ENCODE assay signal across 7 cellular contexts in the genomic region with DNA sequence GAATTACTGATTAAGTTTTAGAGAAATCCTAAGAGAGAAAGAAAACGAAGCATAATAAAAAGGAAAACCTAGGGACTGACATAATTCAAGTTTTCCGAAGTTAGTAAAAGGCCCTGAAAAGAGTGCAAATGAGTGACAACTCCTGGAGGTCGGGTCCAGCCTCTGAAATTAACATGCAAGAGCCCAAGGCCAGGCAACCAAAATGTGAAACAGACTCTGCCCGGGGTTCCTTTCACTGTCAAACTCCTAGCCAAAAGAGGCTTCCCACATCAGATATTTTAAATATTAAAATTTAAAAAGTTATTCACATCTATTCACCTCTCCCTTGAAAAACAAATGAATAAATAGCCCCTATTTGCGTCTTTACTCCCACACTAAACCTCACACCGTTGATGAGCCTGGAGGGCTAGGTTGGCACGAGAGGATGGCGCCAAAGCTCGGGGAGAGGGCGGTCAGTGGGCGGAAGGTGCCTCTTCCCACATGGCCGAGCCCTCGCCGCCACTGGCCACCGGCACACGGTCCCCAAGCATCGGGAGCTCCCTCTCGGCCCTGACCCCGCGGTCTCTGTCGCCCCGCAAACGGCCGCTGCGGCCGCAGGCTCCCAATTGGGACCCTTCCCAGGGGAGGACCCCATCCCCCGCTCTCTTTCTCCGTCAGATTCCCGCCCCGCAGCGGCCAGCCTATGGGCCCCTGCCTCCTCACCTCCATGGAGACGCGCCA. TPM values are rescaled to one million over a fixed set of nuclear protein-coding genes. Genes with fewer than 3 reads are reported as not detected.
DNase-seq lines count a peak whose midpoint lies in the region; ATAC-seq, FAIRE-seq and TF ChIP-seq lines count a peak whose summit lies in the region.

No MANE protein-coding gene starts in this region.

- CTCF ChIA-PET in activated CD4-positive, alpha-beta memory T cell treated with anti-CD3 and anti-CD28 coated beads for 36 hours (lab: Charles Lee): interaction anchor here (0.8 to 4.9 kb wide), 7 partner anchors 20 to 274 kb away, joined by 3 to 46 read pairs (median 4); a partner anchor contains a TSS

- peak; percentile 12 for ATAC-seq in HG03565 (IDR thresholded peaks at IDR 0.05; ENCODE audit: unreplicated experiment)
- ATAC-seq in pancreas: peak; percentile 33 to 55 (median 48)

- peak overlapping the region; percentile 97 for H3K4me3 ChIP-seq in GM06990 (replicated peaks; ENCODE audit: low read depth, low read length)
- peak overlapping the region; percentile 89 to 100 (median 100) for H3K4me3 ChIP-seq in pancreas

- DNase-seq in GM06990 (ENCODE audit: extremely low read depth, insufficient read length) (no peak), GM20000 (ENCODE audit: low spot score) (peak; percentile 59), germinal center (ENCODE audit: low spot score) (peak; percentile 19), pancreas (peak in 1 of 6 donors; percentile 29), A172 (ENCODE audit: low spot score) (no peak)
- peak; percentile 35 for DNase-seq in activated CD4-positive, alpha-beta memory T cell treated with anti-CD3 and anti-CD28 coated beads for 36 hours

- TF ChIP-seq CTCF in GM06990 (IDR thresholded peaks at IDR 0.05; ENCODE audit: insufficient read depth, low read length, poor library complexity, severe bottlenecking) (no peak), GM20000 (IDR thresholded peaks at IDR 0.05; ENCODE audit: extremely low read depth, missing control alignments) (no peak), pancreas (IDR thresholded peaks at IDR 0.05) (no peak)

- POLR2A ChIA-PET in activated CD4-positive, alpha-beta memory T cell treated with anti-CD3 and anti-CD28 coated beads for 36 hours (lab: Charles Lee): interaction anchor here (1.0 to 2.9 kb wide), 9 partner anchors 17 to 275 kb away, joined by 3 to 63 read pairs (median 7); a partner anchor contains a TSS

- no peak for FAIRE-seq in pancreas (lab: Jason Lieb, UNC)

- H3K27ac Mint-ChIP-seq in activated CD4-positive, alpha-beta memory T cell treated with anti-CD3 and anti-CD28 coated beads for 36 hours: peak overlapping the region; percentile 87

- H3K36me3 ChIP-seq in GM06990 (ENCODE audit: control insufficient read depth, insufficient read depth, low read length) (no peaks in the 10 kb centered on the region; the same call in 1 of the 2 replicates), pancreas (no peaks in the 10 kb centered on the region)

- intact Hi-C loops in activated CD4-positive, alpha-beta memory T cell treated with anti-CD3 and anti-CD28 coated beads for 36 hours (cut with micrococcal nuclease): loop anchor here (1.0 to 10.0 kb wide), 7 partner anchors 20 to 276 kb away; a partner anchor contains a TSS
- intact Hi-C loops in pancreas (cut with DNase I): no loop called here

- peaks cover 32% of the 10 kb centered on the region for H3K4me1 Mint-ChIP-seq in activated CD4-positive, alpha-beta memory T cell treated with anti-CD3 and anti-CD28 coated beads for 36 hours (ENCODE audit: low read depth)

- H3K4me3 Mint-ChIP-seq in activated CD4-positive, alpha-beta memory T cell treated with anti-CD3 and anti-CD28 coated beads for 36 hours: peak overlapping the region; percentile 88

- peaks cover 12% of the 10 kb centered on the region for H3K36me3 Mint-ChIP-seq in activated CD4-positive, alpha-beta memory T cell treated with anti-CD3 and anti-CD28 coated beads for 36 hours

- H3K27me3 ChIP-seq in GM06990 (replicated peaks; ENCODE audit: control insufficient read depth, insufficient read depth, low read length) (no peaks in the 10 kb centered on the region), pancreas (no peaks in the 10 kb centered on the region)

- H3K9me3 Mint-ChIP-seq in activated CD4-positive, alpha-beta memory T cell treated with anti-CD3 and anti-CD28 coated beads for 36 hours: no peaks in the 10 kb centered on the region

- no peaks in the 10 kb centered on the region for H3K9me3 ChIP-seq in pancreas

- no peaks in the 10 kb centered on the region for H3K27me3 Mint-ChIP-seq in activated CD4-positive, alpha-beta memory T cell treated with anti-CD3 and anti-CD28 coated beads for 36 hours

- 0 to 1% methylated on average over 30 to 33 of the region's 33 CpGs for WGBS in pancreas, 2 donors

- peak overlapping the region; percentile 61 to 80 (median 68) for H3K27ac ChIP-seq in pancreas

- peaks cover 0 to 20% (median 8%) of the 10 kb centered on the region in 3 donors for H3K4me1 ChIP-seq in pancreas

RNA-seq across cellular contexts. Expression of a gene that starts 0.6 kb away (rescaled TPM):
- 100 to 1,000 TPM; 127 to 132 TPM for total RNA-seq in activated CD4-positive, alpha-beta memory T cell treated with anti-CD3 and anti-CD28 coated beads for 36 hours
- 10 to 100 TPM; 23.6 to 37.8 (median 28.7) TPM for total RNA-seq in pancreas
- polyA plus RNA-seq in pancreas: 10 to 100 TPM; 28.6 to 31.8 TPM
- 185 and 200 TPM in 2 replicates for total RNA-seq in A172 (2014; rRNA removed; shearing (Covaris generic))

RNA-seq across cellular contexts. Expression of a gene that starts 19.7 kb away (rescaled TPM):
- 10 to 100 TPM; 80.8 to 82.7 TPM for total RNA-seq in activated CD4-positive, alpha-beta memory T cell treated with anti-CD3 and anti-CD28 coated beads for 36 hours
- 10 to 100 TPM; 33.5 to 49.5 (median 38.0) TPM for total RNA-seq in pancreas
- 10 to 100 TPM; 32.5 to 60.7 TPM for polyA plus RNA-seq in pancreas
- total RNA-seq in A172 (2014; rRNA removed; shearing (Covaris generic)): 170 and 206 TPM in 2 replicates

RNA-seq across cellular contexts. Expression of a gene that starts 28.2 kb away (rescaled TPM):
- total RNA-seq in activated CD4-positive, alpha-beta memory T cell treated with anti-CD3 and anti-CD28 coated beads for 36 hours: 1 to 10 TPM; 8.6 to 9.7 TPM
- total RNA-seq in pancreas: 10 to 100 TPM in 1 of 6 donors, 1 to 10 TPM in 5; 3.7 to 10.4 (median 7.6) TPM
- polyA plus RNA-seq in pancreas: 10 to 100 TPM; 30.1 to 34.4 TPM
- 1.4 TPM in 1 of 2 replicates, not detected in the other for total RNA-seq in A172 (2014; rRNA removed; shearing (Covaris generic))

RNA-seq across cellular contexts. Expression of a gene that starts 33.4 kb away (rescaled TPM):
- 1 to 10 TPM; 5.4 to 6.4 TPM for total RNA-seq in activated CD4-positive, alpha-beta memory T cell treated with anti-CD3 and anti-CD28 coated beads for 36 hours
- 10 to 100 TPM; 21.6 to 36.5 (median 26.6) TPM for total RNA-seq in pancreas
- polyA plus RNA-seq in pancreas: 10 to 100 TPM; 29.5 to 33.0 TPM
- total RNA-seq in A172 (2014; rRNA removed; shearing (Covaris generic)): not detected in 2 replicates

RNA-seq across cellular contexts. Expression of a gene that starts 38.3 kb away (rescaled TPM):
- total RNA-seq in activated CD4-positive, alpha-beta memory T cell treated with anti-CD3 and anti-CD28 coated beads for 36 hours: 10 to 100 TPM; 91.2 to 93.2 TPM
- total RNA-seq in pancreas: 10 to 100 TPM; 34.3 to 48.6 (median 39.5) TPM
- 10 to 100 TPM; 38.8 to 60.2 TPM for polyA plus RNA-seq in pancreas
- total RNA-seq in A172 (2014; rRNA removed; shearing (Covaris generic)): 202 and 226 TPM in 2 replicates

Comparison
In these comparisons a context has a peak if more than half of its experiments do, and no peak if none do; other contexts are left out.
1. DNase-seq: peak in GM20000 (single experiment), activated CD4-positive, alpha-beta memory T cell treated with anti-CD3 and anti-CD28 coated beads for 36 hours (single experiment) and germinal center (single experiment); none in GM06990 (single experiment) and A172 (single experiment).